ENCODE assay signal across 8 cellular contexts in the genomic region with DNA sequence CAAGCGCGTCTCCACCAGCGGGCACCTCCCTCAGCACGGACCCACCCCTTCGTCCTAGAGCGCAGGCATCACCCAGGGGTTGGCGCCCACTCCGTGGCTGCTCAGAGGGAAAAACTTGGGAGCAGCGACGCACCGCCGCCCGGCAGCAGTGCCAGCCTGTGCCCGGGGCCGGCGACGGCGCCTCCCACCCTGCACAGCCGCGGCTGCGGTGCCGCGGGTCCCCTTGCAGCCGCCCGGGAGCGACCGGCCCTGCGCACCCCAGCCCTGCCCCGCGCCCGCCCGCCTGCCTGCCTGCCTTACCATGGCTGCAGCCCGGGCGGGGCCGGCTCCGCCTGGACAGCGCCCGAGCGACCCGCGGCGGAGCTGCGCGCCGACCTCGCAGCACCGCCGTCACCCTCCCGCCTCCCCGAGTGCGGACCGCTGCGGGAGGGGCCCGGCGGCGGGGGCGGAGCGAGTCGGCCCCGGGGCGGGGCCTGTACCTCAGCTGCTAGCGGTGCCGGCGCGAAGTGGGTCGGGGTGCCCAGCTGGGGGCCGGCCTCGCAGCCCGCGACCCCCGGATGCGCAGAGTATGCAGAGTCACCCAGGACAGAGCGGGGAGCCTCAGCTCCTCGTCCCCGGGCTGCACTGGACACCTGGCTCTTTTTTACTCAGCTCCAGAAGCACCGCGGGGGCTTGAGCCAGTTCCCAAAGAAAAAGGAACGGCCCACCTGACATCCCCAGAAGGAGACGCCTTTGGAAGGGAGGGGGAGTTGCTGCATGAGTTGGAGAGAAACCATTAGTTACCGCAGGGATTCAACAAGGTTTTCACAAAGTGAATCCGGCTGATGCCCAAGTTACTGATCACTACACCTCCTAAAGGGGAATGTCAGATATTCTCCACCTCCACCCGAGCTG. TPM values are rescaled to one million over a fixed set of nuclear protein-coding genes. Genes with fewer than 3 reads are reported as not detected.
A peak's percentile ranks its signal among the peaks of the same experiment; 100 is the strongest.
DNase-seq lines count a peak whose midpoint lies in the region; ATAC-seq and TF ChIP-seq lines count a peak whose summit lies in the region.

No MANE protein-coding gene starts in this region.

- H3K27me3 Mint-ChIP-seq in activated CD8-positive, alpha-beta T cell treated with anti-CD3 and anti-CD28 coated beads for 36 hours: peaks cover 39% of the 10 kb centered on the region

- no peak overlapping the region for H3K27ac Mint-ChIP-seq in activated CD8-positive, alpha-beta T cell treated with anti-CD3 and anti-CD28 coated beads for 36 hours

- ATAC-seq in GM19372 (IDR thresholded peaks at IDR 0.05; ENCODE audit: low read depth, unreplicated experiment) (peak; percentile 70), GM19395 (IDR thresholded peaks at IDR 0.05; ENCODE audit: unreplicated experiment) (no peak)
- peak; percentile 89 for ATAC-seq in activated CD8-positive, alpha-beta T cell treated with anti-CD3 and anti-CD28 coated beads for 36 hours

- DNase-seq in 8988T: peak; percentile 58
- DNase-seq in NCI-H1417 treated with DMSO at 0.1 percent for 48 hours (lab: John Stamatoyannopoulos, UW): peak; percentile 7
- DNase-seq in activated CD8-positive, alpha-beta T cell treated with anti-CD3 and anti-CD28 coated beads for 36 hours: peak; percentile 50
- peak; percentile 46 for DNase-seq in effector CD8-positive, alpha-beta T cell (lab: John Stamatoyannopoulos, UW)
- DNase-seq in lung microvascular endothelial cell (ENCODE audit: low read depth in 2 of 2): peak; percentile 55 to 60
- peak; percentile 34 for DNase-seq in stimulated activated CD8-positive, alpha-beta memory T cell treated with anti-CD3 and anti-CD28 coated beads, Interleukin-15, amount 100 ng/mL, for 24 hours (ENCODE audit: low read depth)

- CTCF ChIA-PET in activated CD8-positive, alpha-beta T cell treated with anti-CD3 and anti-CD28 coated beads for 36 hours (lab: Charles Lee): interaction anchor here (0.7 to 1.4 kb wide), 4 partner anchors 10 to 355 kb away, joined by 3 to 9 read pairs (median 4); no protein-coding TSS in a partner anchor

- intact Hi-C loops in activated CD8-positive, alpha-beta T cell treated with anti-CD3 and anti-CD28 coated beads for 36 hours (cut with micrococcal nuclease): no loop called here

- POLR2A ChIA-PET in activated CD8-positive, alpha-beta T cell treated with anti-CD3 and anti-CD28 coated beads for 36 hours (lab: Charles Lee): interaction anchor here (1.2 to 3.8 kb wide), 3 partner anchors 13 to 1088 kb away, joined by 3 to 23 read pairs (median 20); a partner anchor contains a TSS

- no peaks in the 10 kb centered on the region for H3K4me1 Mint-ChIP-seq in activated CD8-positive, alpha-beta T cell treated with anti-CD3 and anti-CD28 coated beads for 36 hours (ENCODE audit: low read depth)

- H3K9me3 Mint-ChIP-seq in activated CD8-positive, alpha-beta T cell treated with anti-CD3 and anti-CD28 coated beads for 36 hours: no peaks in the 10 kb centered on the region

- no peak for TF ChIP-seq CTCF in activated CD8-positive, alpha-beta T cell treated with anti-CD3 and anti-CD28 coated beads for 36 hours (IDR thresholded peaks at IDR 0.05)

- no peaks in the 10 kb centered on the region for H3K36me3 Mint-ChIP-seq in activated CD8-positive, alpha-beta T cell treated with anti-CD3 and anti-CD28 coated beads for 36 hours (ENCODE audit: low read depth)

- peak overlapping the region; percentile 53 for H3K4me3 Mint-ChIP-seq in activated CD8-positive, alpha-beta T cell treated with anti-CD3 and anti-CD28 coated beads for 36 hours

RNA-seq across cellular contexts. Expression of a gene that starts 17.5 kb away (rescaled TPM):
- 10 to 100 TPM; 73.3 to 82.1 TPM for total RNA-seq in activated CD8-positive, alpha-beta T cell treated with anti-CD3 and anti-CD28 coated beads for 36 hours
- total RNA-seq in lung microvascular endothelial cell: 22.2 and 29.0 TPM in 2 replicates

RNA-seq across cellular contexts. Expression of a gene that starts 43.7 kb away (rescaled TPM):
- 1 to 10 TPM; 3.2 to 3.9 TPM for total RNA-seq in activated CD8-positive, alpha-beta T cell treated with anti-CD3 and anti-CD28 coated beads for 36 hours
- total RNA-seq in lung microvascular endothelial cell: under 0.01 TPM in 1 of 2 replicates, not detected in the other

Comparison
In these comparisons a context has a peak if more than half of its experiments do, and no peak if none do; other contexts are left out.
1. DNase-seq: peak in every context shown above with its lines; median percentile 58 in 8988T; 58 in lung microvascular endothelial cell; 50 in activated CD8-positive, alpha-beta T cell treated with anti-CD3 and anti-CD28 coated beads for 36 hours; 46 in effector CD8-positive, alpha-beta T cell; 34 in stimulated activated CD8-positive, alpha-beta memory T cell treated with anti-CD3 and anti-CD28 coated beads, Interleukin-15, amount 100 ng/mL, for 24 hours; 7 in NCI-H1417 treated with DMSO at 0.1 percent for 48 hours.